ENCODE assay signal across 25 cellular contexts in genomic region chr18:36199691-36200295, GRCh38.
"Had no signal": no experiment of that assay in that cellular context is flagged by ENCODE, and none has a peak within 500 bp of the region (broad histone marks: within the 10 kb centered on the region; RNA-seq: fewer than 3 reads in every experiment).

No MANE protein-coding gene starts in this region.

- H3K4me3 Mint-ChIP-seq: activated CD4-positive, alpha-beta memory T cell treated with anti-CD3 and anti-CD28 coated beads for 36 hours; activated CD4-positive, alpha-beta T cell treated with anti-CD3 and anti-CD28 coated beads, Interleukin-2, amount 10 ng/mL, durations not matched to agents 7 days and 5 days; activated naive CD4-positive, alpha-beta T cell treated with anti-CD3 and anti-CD28 coated beads, Interleukin-2, amount 50 U/mL, for 24 hours; activated T-cell treated with anti-CD3 and anti-CD28 coated beads, Interleukin-2, amount 50 U/mL, for 72 hours had no signal

- H3K27me3 Mint-ChIP-seq: activated naive CD4-positive, alpha-beta T cell treated with anti-CD3 and anti-CD28 coated beads, Interleukin-2, amount 50 U/mL, for 24 hours had no signal

- H3K4me3 ChIP-seq: ascending aorta, body of pancreas, MG63, SK-N-MC had no signal

- H3K27ac ChIP-seq: ascending aorta, body of pancreas, SK-N-MC, VCaP had no signal

- ATAC-seq: activated T-cell treated with anti-CD3 and anti-CD28 coated beads, Interleukin-2, amount 50 U/mL, for 72 hours; body of pancreas; Panc1; Right ventricle myocardium inferior had no signal

- H3K4me1 Mint-ChIP-seq: activated CD4-positive, alpha-beta T cell treated with anti-CD3 and anti-CD28 coated beads, Interleukin-2, amount 10 ng/mL, durations not matched to agents 7 days and 5 days; activated naive CD4-positive, alpha-beta T cell treated with anti-CD3 and anti-CD28 coated beads, Interleukin-2, amount 50 U/mL, for 24 hours had no signal

- DNase-seq: activated CD4-positive, alpha-beta memory T cell treated with anti-CD3 and anti-CD28 coated beads for 36 hours; activated CD4-positive, alpha-beta T cell treated with anti-CD3 and anti-CD28 coated beads, Interleukin-2, amount 10 ng/mL, durations not matched to agents 7 days and 5 days; activated CD4-positive, CD25-positive, alpha-beta regulatory T cell; activated naive CD4-positive, alpha-beta T cell; activated T-cell treated with anti-CD3 and anti-CD28 coated beads, Interleukin-2, amount 50 U/mL, for 72 hours; amniotic stem cell; body of pancreas; MG63; NCI-H1105; NCI-H1436; NCI-H1694 treated with DMSO at 0.1 percent for 48 hours; NCI-H2029 treated with DMSO at 0.1 percent for 48 hours; NCI-H345; NCI-H510A; NCI-H526 treated with DMSO at 0.1 percent for 48 hours; NCI-H82; RPMI8226; T-helper 1 cell had no signal

- H3K27me3 ChIP-seq: ascending aorta, body of pancreas, MG63 had no signal

- H3K27ac Mint-ChIP-seq: activated CD4-positive, alpha-beta memory T cell treated with anti-CD3 and anti-CD28 coated beads for 36 hours; activated CD4-positive, alpha-beta T cell treated with anti-CD3 and anti-CD28 coated beads, Interleukin-2, amount 10 ng/mL, durations not matched to agents 7 days and 5 days; activated naive CD4-positive, alpha-beta T cell treated with anti-CD3 and anti-CD28 coated beads, Interleukin-2, amount 50 U/mL, for 24 hours; activated T-cell treated with anti-CD3 and anti-CD28 coated beads, Interleukin-2, amount 50 U/mL, for 72 hours; activated T-helper 2 cell treated with anti-CD3 and anti-CD28 coated beads, Interferon-gamma antibody, Interleukin-2, Interleukin-4, amounts not matched to agents 10 μg/mL and 5 μg/mL and 100 μg/mL, durations not matched to agents 14 hours and 24 hours and 36 hours had no signal

- H3K4me1 ChIP-seq: ascending aorta, body of pancreas had no signal

- H3K9me3 ChIP-seq: ascending aorta, body of pancreas, MG63 had no signal

- H3K9me3 Mint-ChIP-seq: activated CD4-positive, alpha-beta memory T cell treated with anti-CD3 and anti-CD28 coated beads for 36 hours; activated CD4-positive, alpha-beta T cell treated with anti-CD3 and anti-CD28 coated beads, Interleukin-2, amount 10 ng/mL, durations not matched to agents 7 days and 5 days; activated naive CD4-positive, alpha-beta T cell treated with anti-CD3 and anti-CD28 coated beads, Interleukin-2, amount 50 U/mL, for 24 hours; activated T-cell treated with anti-CD3 and anti-CD28 coated beads, Interleukin-2, amount 50 U/mL, for 72 hours; activated T-helper 2 cell treated with anti-CD3 and anti-CD28 coated beads, Interferon-gamma antibody, Interleukin-2, Interleukin-4, amounts not matched to agents 10 μg/mL and 5 μg/mL and 100 μg/mL, durations not matched to agents 14 hours and 24 hours and 36 hours had no signal

- H3K36me3 ChIP-seq: ascending aorta had no signal
